ENCODE assay signal across 1 cellular context in genomic region chr6:38975621-38976049, GRCh38.
A peak's percentile ranks its signal among the peaks of the same experiment; 100 is the strongest.
TF ChIP-seq lines count a peak whose summit lies in the region.

No MANE protein-coding gene starts in this region.

TF ChIP-seq in HEK293, 187 proteins besides CTCF, POLR2A, EP300 and RAD21 (continued from another document and continues in another):
- no peak; the same call in 1 of the 2 replicates for TF ChIP-seq IKZF3 (tag by site-specific recombination; IDR thresholded peaks at IDR 0.05)
- TF ChIP-seq ZNF701 (tag by site-specific recombination; IDR thresholded peaks at IDR 0.05): no peak
- TF ChIP-seq ZNF530 (tag by site-specific recombination; IDR thresholded peaks at IDR 0.05; ENCODE audit: low read depth): no peak
- TF ChIP-seq ZNF335 (tag by site-specific recombination; conservative IDR thresholded peaks at IDR 0.05): no peak
- TF ChIP-seq ZNF670 (tag by site-specific recombination; IDR thresholded peaks at IDR 0.05; ENCODE audit: low read depth): no peak
- TF ChIP-seq ZNF48 (tag by site-specific recombination; IDR thresholded peaks at IDR 0.05): no peak
- TF ChIP-seq, protein P1, sequence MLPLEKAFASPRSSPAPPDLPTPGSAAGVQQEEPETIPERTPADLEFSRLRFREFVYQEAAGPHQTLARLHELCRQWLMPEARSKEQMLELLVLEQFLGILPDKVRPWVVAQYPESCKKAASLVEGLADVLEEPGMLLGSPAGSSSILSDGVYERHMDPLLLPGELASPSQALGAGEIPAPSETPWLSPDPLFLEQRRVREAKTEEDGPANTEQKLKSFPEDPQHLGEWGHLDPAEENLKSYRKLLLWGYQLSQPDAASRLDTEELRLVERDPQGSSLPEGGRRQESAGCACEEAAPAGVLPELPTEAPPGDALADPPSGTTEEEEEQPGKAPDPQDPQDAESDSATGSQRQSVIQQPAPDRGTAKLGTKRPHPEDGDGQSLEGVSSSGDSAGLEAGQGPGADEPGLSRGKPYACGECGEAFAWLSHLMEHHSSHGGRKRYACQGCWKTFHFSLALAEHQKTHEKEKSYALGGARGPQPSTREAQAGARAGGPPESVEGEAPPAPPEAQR (tag by site-specific recombination; IDR thresholded peaks at IDR 0.05): no peak
- TF ChIP-seq ZNF26 (tag by site-specific recombination; IDR thresholded peaks at IDR 0.05): no peak
- no peak for TF ChIP-seq MZF1 (tag by site-specific recombination; IDR thresholded peaks at IDR 0.05; ENCODE audit: borderline replicate concordance)
- TF ChIP-seq, protein P2, sequence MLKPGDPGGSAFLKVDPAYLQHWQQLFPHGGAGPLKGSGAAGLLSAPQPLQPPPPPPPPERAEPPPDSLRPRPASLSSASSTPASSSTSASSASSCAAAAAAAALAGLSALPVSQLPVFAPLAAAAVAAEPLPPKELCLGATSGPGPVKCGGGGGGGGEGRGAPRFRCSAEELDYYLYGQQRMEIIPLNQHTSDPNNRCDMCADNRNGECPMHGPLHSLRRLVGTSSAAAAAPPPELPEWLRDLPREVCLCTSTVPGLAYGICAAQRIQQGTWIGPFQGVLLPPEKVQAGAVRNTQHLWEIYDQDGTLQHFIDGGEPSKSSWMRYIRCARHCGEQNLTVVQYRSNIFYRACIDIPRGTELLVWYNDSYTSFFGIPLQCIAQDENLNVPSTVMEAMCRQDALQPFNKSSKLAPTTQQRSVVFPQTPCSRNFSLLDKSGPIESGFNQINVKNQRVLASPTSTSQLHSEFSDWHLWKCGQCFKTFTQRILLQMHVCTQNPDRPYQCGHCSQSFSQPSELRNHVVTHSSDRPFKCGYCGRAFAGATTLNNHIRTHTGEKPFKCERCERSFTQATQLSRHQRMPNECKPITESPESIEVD (tag by site-specific recombination; IDR thresholded peaks at IDR 0.05): peak; percentile 79
- TF ChIP-seq, protein P3, sequence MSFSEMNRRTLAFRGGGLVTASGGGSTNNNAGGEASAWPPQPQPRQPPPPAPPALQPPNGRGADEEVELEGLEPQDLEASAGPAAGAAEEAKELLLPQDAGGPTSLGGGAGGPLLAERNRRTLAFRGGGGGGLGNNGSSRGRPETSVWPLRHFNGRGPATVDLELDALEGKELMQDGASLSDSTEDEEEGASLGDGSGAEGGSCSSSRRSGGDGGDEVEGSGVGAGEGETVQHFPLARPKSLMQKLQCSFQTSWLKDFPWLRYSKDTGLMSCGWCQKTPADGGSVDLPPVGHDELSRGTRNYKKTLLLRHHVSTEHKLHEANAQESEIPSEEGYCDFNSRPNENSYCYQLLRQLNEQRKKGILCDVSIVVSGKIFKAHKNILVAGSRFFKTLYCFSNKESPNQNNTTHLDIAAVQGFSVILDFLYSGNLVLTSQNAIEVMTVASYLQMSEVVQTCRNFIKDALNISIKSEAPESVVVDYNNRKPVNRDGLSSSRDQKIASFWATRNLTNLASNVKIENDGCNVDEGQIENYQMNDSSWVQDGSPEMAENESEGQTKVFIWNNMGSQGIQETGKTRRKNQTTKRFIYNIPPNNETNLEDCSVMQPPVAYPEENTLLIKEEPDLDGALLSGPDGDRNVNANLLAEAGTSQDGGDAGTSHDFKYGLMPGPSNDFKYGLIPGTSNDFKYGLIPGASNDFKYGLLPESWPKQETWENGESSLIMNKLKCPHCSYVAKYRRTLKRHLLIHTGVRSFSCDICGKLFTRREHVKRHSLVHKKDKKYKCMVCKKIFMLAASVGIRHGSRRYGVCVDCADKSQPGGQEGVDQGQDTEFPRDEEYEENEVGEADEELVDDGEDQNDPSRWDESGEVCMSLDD (tag by site-specific recombination; IDR thresholded peaks at IDR 0.05): no peak
- TF ChIP-seq FEZF1 (tag by site-specific recombination; IDR thresholded peaks at IDR 0.05): peak; percentile 99
- TF ChIP-seq MEIS1 (CRISPR knock-in tag; IDR thresholded peaks at IDR 0.05; ENCODE audit: borderline replicate concordance): no peak
- TF ChIP-seq ZNF292 (tag by site-specific recombination; IDR thresholded peaks at IDR 0.05; ENCODE audit: borderline replicate concordance, low read depth): no peak
- TF ChIP-seq, protein P4, sequence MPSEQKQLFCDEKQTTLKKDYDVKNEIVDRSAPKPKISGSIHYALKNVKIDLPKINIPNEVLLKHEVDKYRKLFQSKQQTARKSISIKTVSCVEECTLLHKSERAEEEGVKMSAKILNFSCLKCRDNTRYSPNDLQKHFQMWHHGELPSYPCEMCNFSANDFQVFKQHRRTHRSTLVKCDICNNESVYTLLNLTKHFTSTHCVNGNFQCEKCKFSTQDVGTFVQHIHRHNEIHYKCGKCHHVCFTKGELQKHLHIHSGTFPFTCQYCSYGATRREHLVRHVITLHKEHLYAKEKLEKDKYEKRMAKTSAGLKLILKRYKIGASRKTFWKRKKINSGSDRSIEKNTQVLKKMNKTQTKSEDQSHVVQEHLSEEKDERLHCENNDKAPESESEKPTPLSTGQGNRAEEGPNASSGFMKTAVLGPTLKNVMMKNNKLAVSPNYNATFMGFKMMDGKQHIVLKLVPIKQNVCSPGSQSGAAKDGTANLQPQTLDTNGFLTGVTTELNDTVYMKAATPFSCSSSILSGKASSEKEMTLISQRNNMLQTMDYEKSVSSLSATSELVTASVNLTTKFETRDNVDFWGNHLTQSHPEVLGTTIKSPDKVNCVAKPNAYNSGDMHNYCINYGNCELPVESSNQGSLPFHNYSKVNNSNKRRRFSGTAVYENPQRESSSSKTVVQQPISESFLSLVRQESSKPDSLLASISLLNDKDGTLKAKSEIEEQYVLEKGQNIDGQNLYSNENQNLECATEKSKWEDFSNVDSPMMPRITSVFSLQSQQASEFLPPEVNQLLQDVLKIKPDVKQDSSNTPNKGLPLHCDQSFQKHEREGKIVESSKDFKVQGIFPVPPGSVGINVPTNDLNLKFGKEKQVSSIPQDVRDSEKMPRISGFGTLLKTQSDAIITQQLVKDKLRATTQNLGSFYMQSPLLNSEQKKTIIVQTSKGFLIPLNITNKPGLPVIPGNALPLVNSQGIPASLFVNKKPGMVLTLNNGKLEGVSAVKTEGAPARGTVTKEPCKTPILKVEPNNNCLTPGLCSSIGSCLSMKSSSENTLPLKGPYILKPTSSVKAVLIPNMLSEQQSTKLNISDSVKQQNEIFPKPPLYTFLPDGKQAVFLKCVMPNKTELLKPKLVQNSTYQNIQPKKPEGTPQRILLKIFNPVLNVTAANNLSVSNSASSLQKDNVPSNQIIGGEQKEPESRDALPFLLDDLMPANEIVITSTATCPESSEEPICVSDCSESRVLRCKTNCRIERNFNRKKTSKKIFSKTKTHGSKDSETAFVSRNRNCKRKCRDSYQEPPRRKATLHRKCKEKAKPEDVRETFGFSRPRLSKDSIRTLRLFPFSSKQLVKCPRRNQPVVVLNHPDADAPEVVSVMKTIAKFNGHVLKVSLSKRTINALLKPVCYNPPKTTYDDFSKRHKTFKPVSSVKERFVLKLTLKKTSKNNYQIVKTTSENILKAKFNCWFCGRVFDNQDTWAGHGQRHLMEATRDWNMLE (tag by site-specific recombination; conservative IDR thresholded peaks at IDR 0.05; ENCODE audit: low read depth): no peak; the same call in 1 of the 2 replicates
- TF ChIP-seq ZNF426 (tag by site-specific recombination; IDR thresholded peaks at IDR 0.05): no peak
- TF ChIP-seq YY2 (tag by site-specific recombination; IDR thresholded peaks at IDR 0.05): no peak
- no peak for TF ChIP-seq ZBTB48 (tag by site-specific recombination; IDR thresholded peaks at IDR 0.05)
- TF ChIP-seq ZNF202 (tag by site-specific recombination; IDR thresholded peaks at IDR 0.05; ENCODE audit: borderline replicate concordance): no peak
- TF ChIP-seq BCL11A (tag by site-specific recombination; IDR thresholded peaks at IDR 0.05; ENCODE audit: low read depth): 0 out of 2 replicates have a peak, but pooled peaks have one; percentile 21
- peak; percentile 71; the same call in 1 of the 2 replicates for TF ChIP-seq SCRT2 (tag by site-specific recombination; IDR thresholded peaks at IDR 0.05)
- TF ChIP-seq ZBTB17 (tag by site-specific recombination; IDR thresholded peaks at IDR 0.05): no peak
- TF ChIP-seq ZNF654 (tag by site-specific recombination; IDR thresholded peaks at IDR 0.05; ENCODE audit: low read depth): no peak
- TF ChIP-seq ZNF324 (tag by site-specific recombination; IDR thresholded peaks at IDR 0.05): no peak
- TF ChIP-seq REPIN1 (tag by site-specific recombination; IDR thresholded peaks at IDR 0.05; ENCODE audit: low read depth): no peak
- no peak for TF ChIP-seq ZNF777 (tag by site-specific recombination; IDR thresholded peaks at IDR 0.05; ENCODE audit: borderline replicate concordance)
- no peak for TF ChIP-seq SP2 (tag by site-specific recombination; IDR thresholded peaks at IDR 0.05)
- 0 out of 2 replicates have a peak, but pooled peaks have one; percentile 17 for TF ChIP-seq ZNF10 (tag by site-specific recombination; IDR thresholded peaks at IDR 0.05)
- TF ChIP-seq ZNF658 (tag by site-specific recombination; IDR thresholded peaks at IDR 0.05): no peak
- TF ChIP-seq, protein P5, sequence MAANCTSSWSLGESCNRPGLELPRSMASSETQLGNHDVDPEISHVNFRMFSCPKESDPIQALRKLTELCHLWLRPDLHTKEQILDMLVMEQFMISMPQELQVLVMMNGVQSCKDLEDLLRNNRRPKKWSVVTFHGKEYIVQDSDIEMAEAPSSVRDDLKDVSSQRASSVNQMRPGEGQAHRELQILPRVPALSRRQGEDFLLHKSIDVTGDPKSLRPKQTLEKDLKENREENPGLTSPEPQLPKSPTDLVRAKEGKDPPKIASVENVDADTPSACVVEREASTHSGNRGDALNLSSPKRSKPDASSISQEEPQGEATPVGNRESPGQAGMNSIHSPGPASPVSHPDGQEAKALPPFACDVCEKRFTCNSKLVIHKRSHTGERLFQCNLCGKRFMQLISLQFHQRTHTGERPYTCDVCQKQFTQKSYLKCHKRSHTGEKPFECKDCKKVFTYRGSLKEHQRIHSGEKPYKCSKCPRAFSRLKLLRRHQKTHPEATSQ (tag by site-specific recombination; IDR thresholded peaks at IDR 0.05): no peak
- TF ChIP-seq ZNF433 (tag by site-specific recombination; IDR thresholded peaks at IDR 0.05; ENCODE audit: low read depth): no peak
- TF ChIP-seq ZFP3 (tag by site-specific recombination; IDR thresholded peaks at IDR 0.05; ENCODE audit: low read depth): no peak
- TF ChIP-seq ZNF423 (tag by site-specific recombination; IDR thresholded peaks at IDR 0.05): no peak
- TF ChIP-seq ZNF221 (tag by site-specific recombination; IDR thresholded peaks at IDR 0.05; ENCODE audit: borderline replicate concordance): no peak
- no peak for TF ChIP-seq ZNF792 (tag by site-specific recombination; IDR thresholded peaks at IDR 0.05)
- TF ChIP-seq ZNF404 (tag by site-specific recombination; IDR thresholded peaks at IDR 0.05): no peak
- TF ChIP-seq ZNF501 (tag by site-specific recombination; IDR thresholded peaks at IDR 0.05): no peak
- 0 out of 2 replicates have a peak, but pooled peaks have one; percentile 38 for TF ChIP-seq ZNF692 (tag by site-specific recombination; IDR thresholded peaks at IDR 0.05)
- TF ChIP-seq OSR2 (tag by site-specific recombination; IDR thresholded peaks at IDR 0.05): peak; percentile 71
- TF ChIP-seq, protein P6, sequence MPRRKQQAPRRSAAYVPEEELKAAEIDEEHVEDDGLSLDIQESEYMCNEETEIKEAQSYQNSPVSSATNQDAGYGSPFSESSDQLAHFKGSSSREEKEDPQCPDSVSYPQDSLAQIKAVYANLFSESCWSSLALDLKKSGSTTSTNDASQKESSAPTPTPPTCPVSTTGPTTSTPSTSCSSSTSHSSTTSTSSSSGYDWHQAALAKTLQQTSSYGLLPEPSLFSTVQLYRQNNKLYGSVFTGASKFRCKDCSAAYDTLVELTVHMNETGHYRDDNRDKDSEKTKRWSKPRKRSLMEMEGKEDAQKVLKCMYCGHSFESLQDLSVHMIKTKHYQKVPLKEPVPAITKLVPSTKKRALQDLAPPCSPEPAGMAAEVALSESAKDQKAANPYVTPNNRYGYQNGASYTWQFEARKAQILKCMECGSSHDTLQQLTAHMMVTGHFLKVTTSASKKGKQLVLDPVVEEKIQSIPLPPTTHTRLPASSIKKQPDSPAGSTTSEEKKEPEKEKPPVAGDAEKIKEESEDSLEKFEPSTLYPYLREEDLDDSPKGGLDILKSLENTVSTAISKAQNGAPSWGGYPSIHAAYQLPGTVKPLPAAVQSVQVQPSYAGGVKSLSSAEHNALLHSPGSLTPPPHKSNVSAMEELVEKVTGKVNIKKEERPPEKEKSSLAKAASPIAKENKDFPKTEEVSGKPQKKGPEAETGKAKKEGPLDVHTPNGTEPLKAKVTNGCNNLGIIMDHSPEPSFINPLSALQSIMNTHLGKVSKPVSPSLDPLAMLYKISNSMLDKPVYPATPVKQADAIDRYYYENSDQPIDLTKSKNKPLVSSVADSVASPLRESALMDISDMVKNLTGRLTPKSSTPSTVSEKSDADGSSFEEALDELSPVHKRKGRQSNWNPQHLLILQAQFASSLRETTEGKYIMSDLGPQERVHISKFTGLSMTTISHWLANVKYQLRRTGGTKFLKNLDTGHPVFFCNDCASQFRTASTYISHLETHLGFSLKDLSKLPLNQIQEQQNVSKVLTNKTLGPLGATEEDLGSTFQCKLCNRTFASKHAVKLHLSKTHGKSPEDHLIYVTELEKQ (tag by site-specific recombination; IDR thresholded peaks at IDR 0.05; ENCODE audit: borderline replicate concordance): no peak; the same call in 1 of the 2 replicates
- TF ChIP-seq ZNF843 (tag by site-specific recombination; IDR thresholded peaks at IDR 0.05): peak; percentile 94
- no peak for TF ChIP-seq ZNF555 (tag by site-specific recombination; conservative IDR thresholded peaks at IDR 0.05)
- no peak for TF ChIP-seq KLF1 (tag by site-specific recombination; IDR thresholded peaks at IDR 0.05)
- TF ChIP-seq ZNF473 (tag by site-specific recombination; IDR thresholded peaks at IDR 0.05): no peak
- no peak for TF ChIP-seq GLIS2 (tag by site-specific recombination; IDR thresholded peaks at IDR 0.05)
- no peak for TF ChIP-seq ZNF677 (tag by site-specific recombination; IDR thresholded peaks at IDR 0.05)
- TF ChIP-seq ZBTB8A (tag by site-specific recombination; IDR thresholded peaks at IDR 0.05): no peak; the same call in 1 of the 2 replicates
